ENCODE assay signal across 7 cellular contexts in genomic region chr20:24141111-24141510, GRCh38.
"Had no signal": no experiment of that assay in that cellular context is flagged by ENCODE, and none has a peak within 500 bp of the region (broad histone marks: within the 10 kb centered on the region; RNA-seq: fewer than 3 reads in every experiment).

No MANE protein-coding gene starts in this region.

- H3K4me2 ChIP-seq: GM23338 had no signal

- DNase-seq: H7, IMR-90, KG1 had no signal

- H3K4me1 Mint-ChIP-seq: GM23338 had no signal

- H3K36me3 ChIP-seq: HAP-1 had no signal

- H2AFZ ChIP-seq: GM23338 had no signal

- ATAC-seq: GM23338, HCT116, K562 had no signal

- H3K4me3 ChIP-seq: GM23338, HAP-1, K562 had no signal

- H3K9me3 ChIP-seq: HAP-1 had no signal

- H3K27ac Mint-ChIP-seq: GM23338 had no signal

- H3K4me1 ChIP-seq: HAP-1 had no signal

- H3K4me3 Mint-ChIP-seq: GM23338 had no signal
